2 cellular contexts compared by ENCODE assay signal in the genomic region with DNA sequence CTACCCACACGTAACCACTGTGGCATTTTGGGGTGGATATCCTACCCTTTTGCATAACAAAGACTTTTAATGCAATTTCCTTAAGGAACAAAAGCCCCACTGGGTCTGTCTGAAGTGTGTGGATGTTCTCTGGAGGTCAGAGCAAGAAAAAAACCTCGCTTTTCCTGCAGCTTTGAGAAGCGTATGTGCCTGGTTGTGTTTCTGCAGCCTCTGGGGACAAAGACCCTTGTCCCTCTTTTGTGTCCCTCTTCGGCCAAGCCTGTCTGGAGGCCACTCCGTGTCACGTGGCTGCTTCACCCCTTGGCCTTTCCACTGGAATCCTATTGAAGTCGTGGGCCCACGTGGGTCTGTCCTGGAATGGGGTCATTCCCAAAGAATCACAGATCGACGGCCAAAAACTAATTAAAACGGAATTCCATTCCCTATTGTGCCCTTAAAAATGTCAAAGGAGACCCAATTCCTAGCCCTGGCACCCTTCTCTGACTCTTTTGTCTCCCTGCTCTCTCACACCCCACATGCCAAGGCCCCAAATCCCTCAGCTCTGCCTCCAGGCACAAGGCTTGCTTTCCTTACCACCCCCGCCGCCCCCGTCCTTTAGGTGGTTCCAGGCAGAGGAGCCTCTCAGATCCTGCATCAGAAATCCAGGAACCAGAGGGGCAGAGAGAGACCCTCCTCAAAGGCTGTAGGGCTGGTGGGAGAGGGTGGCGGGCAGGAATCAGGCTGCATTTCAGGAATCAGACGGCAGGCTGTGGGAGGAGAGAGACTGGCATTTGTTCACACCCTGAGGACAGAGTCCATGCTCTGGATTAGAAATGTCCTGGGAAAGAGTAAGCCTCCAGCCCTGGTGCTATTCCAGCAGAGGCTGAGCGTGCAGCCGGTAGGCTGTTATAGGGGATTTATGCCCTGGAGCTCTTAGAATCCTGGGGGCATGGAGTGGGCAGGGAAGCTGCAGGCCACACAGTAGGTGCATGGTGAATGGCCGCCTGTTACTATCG.
TF ChIP-seq lines count a peak whose summit lies in the region.

No MANE protein-coding gene starts in this region.

TF ChIP-seq in HEK293, 187 proteins besides CTCF, POLR2A, EP300 and RAD21:
- TF ChIP-seq ZNF433 (tag by site-specific recombination; IDR thresholded peaks at IDR 0.05; ENCODE audit: low read depth) (no peak), ZBTB20 (tag by site-specific recombination; IDR thresholded peaks at IDR 0.05) (no peak), ZNF311 (tag by site-specific recombination; IDR thresholded peaks at IDR 0.05; ENCODE audit: borderline replicate concordance) (no peak), EGR2 (tag by site-specific recombination; IDR thresholded peaks at IDR 0.05; ENCODE audit: low read depth) (peak; percentile 86), ZFHX2 (tag by site-specific recombination; conservative IDR thresholded peaks at IDR 0.05) (peak; percentile 93), ZBTB48 (tag by site-specific recombination; IDR thresholded peaks at IDR 0.05) (no peak), ZNF768 (tag by site-specific recombination; IDR thresholded peaks at IDR 0.05) (no peak), ZNF112 (tag by site-specific recombination; IDR thresholded peaks at IDR 0.05) (no peak)
TF ChIP-seq in HEK293: peak in this region for 2.

TF ChIP-seq in HepG2, 621 proteins besides CTCF, POLR2A, EP300 and RAD21 (continues in another document):
- TF ChIP-seq, protein P1, sequence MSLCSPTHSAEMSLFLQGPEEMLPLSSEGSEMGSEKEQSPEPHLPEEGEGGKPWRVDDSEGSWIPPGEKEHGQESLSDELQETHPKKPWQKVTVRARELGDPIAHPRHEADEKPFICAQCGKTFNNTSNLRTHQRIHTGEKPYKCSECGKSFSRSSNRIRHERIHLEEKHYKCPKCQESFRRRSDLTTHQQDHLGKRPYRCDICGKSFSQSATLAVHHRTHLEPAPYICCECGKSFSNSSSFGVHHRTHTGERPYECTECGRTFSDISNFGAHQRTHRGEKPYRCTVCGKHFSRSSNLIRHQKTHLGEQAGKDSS (CRISPR knock-in tag; IDR thresholded peaks at IDR 0.05; ENCODE audit: borderline replicate concordance, low read depth), result 0 out of 2 replicates have a peak, but pooled peaks have one; percentile 21
- TF ChIP-seq, protein P2, sequence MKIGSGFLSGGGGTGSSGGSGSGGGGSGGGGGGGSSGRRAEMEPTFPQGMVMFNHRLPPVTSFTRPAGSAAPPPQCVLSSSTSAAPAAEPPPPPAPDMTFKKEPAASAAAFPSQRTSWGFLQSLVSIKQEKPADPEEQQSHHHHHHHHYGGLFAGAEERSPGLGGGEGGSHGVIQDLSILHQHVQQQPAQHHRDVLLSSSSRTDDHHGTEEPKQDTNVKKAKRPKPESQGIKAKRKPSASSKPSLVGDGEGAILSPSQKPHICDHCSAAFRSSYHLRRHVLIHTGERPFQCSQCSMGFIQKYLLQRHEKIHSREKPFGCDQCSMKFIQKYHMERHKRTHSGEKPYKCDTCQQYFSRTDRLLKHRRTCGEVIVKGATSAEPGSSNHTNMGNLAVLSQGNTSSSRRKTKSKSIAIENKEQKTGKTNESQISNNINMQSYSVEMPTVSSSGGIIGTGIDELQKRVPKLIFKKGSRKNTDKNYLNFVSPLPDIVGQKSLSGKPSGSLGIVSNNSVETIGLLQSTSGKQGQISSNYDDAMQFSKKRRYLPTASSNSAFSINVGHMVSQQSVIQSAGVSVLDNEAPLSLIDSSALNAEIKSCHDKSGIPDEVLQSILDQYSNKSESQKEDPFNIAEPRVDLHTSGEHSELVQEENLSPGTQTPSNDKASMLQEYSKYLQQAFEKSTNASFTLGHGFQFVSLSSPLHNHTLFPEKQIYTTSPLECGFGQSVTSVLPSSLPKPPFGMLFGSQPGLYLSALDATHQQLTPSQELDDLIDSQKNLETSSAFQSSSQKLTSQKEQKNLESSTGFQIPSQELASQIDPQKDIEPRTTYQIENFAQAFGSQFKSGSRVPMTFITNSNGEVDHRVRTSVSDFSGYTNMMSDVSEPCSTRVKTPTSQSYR (CRISPR knock-in tag; IDR thresholded peaks at IDR 0.05; ENCODE audit: borderline replicate concordance), result peak; percentile 77; the same call in 1 of the 2 replicates
- peak; percentile 45; the same call in 1 of the 2 replicates for TF ChIP-seq ZFX (CRISPR knock-in tag; IDR thresholded peaks at IDR 0.05; ENCODE audit: low read depth)
- TF ChIP-seq ZMAT3 (CRISPR knock-in tag; conservative IDR thresholded peaks at IDR 0.05), result no peak
- TF ChIP-seq BCL6 (CRISPR knock-in tag; IDR thresholded peaks at IDR 0.05), result peak; percentile 89
- no peak for TF ChIP-seq NR2F1 (CRISPR knock-in tag; IDR thresholded peaks at IDR 0.05)
- no peak for TF ChIP-seq SP140L (CRISPR knock-in tag; IDR thresholded peaks at IDR 0.05; ENCODE audit: borderline replicate concordance)
- peak; percentile 37; the same call in 1 of the 2 replicates for TF ChIP-seq ZNF441 (CRISPR knock-in tag; IDR thresholded peaks at IDR 0.05; ENCODE audit: borderline replicate concordance)
- 0 out of 2 replicates have a peak, but pooled peaks have one; percentile 33 for TF ChIP-seq SP5 (CRISPR knock-in tag; IDR thresholded peaks at IDR 0.05; ENCODE audit: borderline replicate concordance, low read depth)
- TF ChIP-seq, protein P3, sequence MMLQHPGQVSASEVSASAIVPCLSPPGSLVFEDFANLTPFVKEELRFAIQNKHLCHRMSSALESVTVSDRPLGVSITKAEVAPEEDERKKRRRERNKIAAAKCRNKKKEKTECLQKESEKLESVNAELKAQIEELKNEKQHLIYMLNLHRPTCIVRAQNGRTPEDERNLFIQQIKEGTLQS (CRISPR knock-in tag; IDR thresholded peaks at IDR 0.05), result no peak
- TF ChIP-seq NCOR1 (IDR thresholded peaks at IDR 0.05; ENCODE audit: borderline replicate concordance, low read length), result peak; percentile 52
- no peak for TF ChIP-seq NFYB (CRISPR knock-in tag; IDR thresholded peaks at IDR 0.05)
- TF ChIP-seq ZFP36L2 (CRISPR knock-in tag; IDR thresholded peaks at IDR 0.05), result no peak
- TF ChIP-seq, protein P4, sequence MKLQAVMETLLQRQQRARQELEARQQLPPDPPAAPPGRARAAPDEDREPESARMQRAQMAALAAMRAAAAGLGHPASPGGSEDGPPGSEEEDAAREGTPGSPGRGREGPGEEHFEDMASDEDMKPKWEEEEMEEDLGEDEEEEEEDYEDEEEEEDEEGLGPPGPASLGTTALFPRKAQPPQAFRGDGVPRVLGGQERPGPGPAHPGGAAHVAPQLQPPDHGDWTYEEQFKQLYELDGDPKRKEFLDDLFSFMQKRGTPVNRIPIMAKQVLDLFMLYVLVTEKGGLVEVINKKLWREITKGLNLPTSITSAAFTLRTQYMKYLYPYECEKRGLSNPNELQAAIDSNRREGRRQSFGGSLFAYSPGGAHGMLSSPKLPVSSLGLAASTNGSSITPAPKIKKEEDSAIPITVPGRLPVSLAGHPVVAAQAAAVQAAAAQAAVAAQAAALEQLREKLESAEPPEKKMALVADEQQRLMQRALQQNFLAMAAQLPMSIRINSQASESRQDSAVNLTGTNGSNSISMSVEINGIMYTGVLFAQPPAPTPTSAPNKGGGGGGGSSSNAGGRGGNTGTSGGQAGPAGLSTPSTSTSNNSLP (IDR thresholded peaks at IDR 0.05; ENCODE audit: low read depth, low read length), result peak; percentile 19; the same call in 1 of the 2 replicates
- TF ChIP-seq, protein P5, sequence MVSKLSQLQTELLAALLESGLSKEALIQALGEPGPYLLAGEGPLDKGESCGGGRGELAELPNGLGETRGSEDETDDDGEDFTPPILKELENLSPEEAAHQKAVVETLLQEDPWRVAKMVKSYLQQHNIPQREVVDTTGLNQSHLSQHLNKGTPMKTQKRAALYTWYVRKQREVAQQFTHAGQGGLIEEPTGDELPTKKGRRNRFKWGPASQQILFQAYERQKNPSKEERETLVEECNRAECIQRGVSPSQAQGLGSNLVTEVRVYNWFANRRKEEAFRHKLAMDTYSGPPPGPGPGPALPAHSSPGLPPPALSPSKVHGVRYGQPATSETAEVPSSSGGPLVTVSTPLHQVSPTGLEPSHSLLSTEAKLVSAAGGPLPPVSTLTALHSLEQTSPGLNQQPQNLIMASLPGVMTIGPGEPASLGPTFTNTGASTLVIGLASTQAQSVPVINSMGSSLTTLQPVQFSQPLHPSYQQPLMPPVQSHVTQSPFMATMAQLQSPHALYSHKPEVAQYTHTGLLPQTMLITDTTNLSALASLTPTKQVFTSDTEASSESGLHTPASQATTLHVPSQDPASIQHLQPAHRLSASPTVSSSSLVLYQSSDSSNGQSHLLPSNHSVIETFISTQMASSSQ (IDR thresholded peaks at IDR 0.05; ENCODE audit: low read depth), result no peak
- TF ChIP-seq, protein P5 (CRISPR knock-in tag; IDR thresholded peaks at IDR 0.05; ENCODE audit: borderline replicate concordance), result no peak
- no peak for TF ChIP-seq FOXC1 (CRISPR knock-in tag; IDR thresholded peaks at IDR 0.05; ENCODE audit: borderline replicate concordance)
- peak; percentile 56 for TF ChIP-seq HNF4G (IDR thresholded peaks at IDR 0.05; ENCODE audit: borderline replicate concordance, low read depth, low read length)
- no peak for TF ChIP-seq HNF4G (CRISPR knock-in tag; IDR thresholded peaks at IDR 0.05; ENCODE audit: borderline replicate concordance, low read depth)
- peak; percentile 5; the same call in 1 of the 2 replicates for TF ChIP-seq BHLHE40 (IDR thresholded peaks at IDR 0.05; ENCODE audit: low read length)
- TF ChIP-seq, protein P6, sequence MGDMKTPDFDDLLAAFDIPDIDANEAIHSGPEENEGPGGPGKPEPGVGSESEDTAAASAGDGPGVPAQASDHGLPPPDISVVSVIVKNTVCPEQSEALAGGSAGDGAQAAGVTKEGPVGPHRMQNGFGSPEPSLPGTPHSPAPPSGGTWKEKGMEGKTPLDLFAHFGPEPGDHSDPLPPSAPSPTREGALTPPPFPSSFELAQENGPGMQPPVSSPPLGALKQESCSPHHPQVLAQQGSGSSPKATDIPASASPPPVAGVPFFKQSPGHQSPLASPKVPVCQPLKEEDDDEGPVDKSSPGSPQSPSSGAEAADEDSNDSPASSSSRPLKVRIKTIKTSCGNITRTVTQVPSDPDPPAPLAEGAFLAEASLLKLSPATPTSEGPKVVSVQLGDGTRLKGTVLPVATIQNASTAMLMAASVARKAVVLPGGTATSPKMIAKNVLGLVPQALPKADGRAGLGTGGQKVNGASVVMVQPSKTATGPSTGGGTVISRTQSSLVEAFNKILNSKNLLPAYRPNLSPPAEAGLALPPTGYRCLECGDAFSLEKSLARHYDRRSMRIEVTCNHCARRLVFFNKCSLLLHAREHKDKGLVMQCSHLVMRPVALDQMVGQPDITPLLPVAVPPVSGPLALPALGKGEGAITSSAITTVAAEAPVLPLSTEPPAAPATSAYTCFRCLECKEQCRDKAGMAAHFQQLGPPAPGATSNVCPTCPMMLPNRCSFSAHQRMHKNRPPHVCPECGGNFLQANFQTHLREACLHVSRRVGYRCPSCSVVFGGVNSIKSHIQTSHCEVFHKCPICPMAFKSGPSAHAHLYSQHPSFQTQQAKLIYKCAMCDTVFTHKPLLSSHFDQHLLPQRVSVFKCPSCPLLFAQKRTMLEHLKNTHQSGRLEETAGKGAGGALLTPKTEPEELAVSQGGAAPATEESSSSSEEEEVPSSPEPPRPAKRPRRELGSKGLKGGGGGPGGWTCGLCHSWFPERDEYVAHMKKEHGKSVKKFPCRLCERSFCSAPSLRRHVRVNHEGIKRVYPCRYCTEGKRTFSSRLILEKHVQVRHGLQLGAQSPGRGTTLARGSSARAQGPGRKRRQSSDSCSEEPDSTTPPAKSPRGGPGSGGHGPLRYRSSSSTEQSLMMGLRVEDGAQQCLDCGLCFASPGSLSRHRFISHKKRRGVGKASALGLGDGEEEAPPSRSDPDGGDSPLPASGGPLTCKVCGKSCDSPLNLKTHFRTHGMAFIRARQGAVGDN (CRISPR knock-in tag; IDR thresholded peaks at IDR 0.05), result peak; percentile 49
- TF ChIP-seq, protein P7, sequence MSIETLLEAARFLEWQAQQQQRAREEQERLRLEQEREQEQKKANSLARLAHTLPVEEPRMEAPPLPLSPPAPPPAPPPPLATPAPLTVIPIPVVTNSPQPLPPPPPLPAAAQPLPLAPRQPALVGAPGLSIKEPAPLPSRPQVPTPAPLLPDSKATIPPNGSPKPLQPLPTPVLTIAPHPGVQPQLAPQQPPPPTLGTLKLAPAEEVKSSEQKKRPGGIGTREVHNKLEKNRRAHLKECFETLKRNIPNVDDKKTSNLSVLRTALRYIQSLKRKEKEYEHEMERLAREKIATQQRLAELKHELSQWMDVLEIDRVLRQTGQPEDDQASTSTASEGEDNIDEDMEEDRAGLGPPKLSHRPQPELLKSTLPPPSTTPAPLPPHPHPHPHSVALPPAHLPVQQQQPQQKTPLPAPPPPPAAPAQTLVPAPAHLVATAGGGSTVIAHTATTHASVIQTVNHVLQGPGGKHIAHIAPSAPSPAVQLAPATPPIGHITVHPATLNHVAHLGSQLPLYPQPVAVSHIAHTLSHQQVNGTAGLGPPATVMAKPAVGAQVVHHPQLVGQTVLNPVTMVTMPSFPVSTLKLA (IDR thresholded peaks at IDR 0.05), result no peak
- peak; percentile 73; the same call in 1 of the 2 replicates for TF ChIP-seq MTA1 (CRISPR knock-in tag; IDR thresholded peaks at IDR 0.05; ENCODE audit: borderline replicate concordance)
- TF ChIP-seq, protein P8, sequence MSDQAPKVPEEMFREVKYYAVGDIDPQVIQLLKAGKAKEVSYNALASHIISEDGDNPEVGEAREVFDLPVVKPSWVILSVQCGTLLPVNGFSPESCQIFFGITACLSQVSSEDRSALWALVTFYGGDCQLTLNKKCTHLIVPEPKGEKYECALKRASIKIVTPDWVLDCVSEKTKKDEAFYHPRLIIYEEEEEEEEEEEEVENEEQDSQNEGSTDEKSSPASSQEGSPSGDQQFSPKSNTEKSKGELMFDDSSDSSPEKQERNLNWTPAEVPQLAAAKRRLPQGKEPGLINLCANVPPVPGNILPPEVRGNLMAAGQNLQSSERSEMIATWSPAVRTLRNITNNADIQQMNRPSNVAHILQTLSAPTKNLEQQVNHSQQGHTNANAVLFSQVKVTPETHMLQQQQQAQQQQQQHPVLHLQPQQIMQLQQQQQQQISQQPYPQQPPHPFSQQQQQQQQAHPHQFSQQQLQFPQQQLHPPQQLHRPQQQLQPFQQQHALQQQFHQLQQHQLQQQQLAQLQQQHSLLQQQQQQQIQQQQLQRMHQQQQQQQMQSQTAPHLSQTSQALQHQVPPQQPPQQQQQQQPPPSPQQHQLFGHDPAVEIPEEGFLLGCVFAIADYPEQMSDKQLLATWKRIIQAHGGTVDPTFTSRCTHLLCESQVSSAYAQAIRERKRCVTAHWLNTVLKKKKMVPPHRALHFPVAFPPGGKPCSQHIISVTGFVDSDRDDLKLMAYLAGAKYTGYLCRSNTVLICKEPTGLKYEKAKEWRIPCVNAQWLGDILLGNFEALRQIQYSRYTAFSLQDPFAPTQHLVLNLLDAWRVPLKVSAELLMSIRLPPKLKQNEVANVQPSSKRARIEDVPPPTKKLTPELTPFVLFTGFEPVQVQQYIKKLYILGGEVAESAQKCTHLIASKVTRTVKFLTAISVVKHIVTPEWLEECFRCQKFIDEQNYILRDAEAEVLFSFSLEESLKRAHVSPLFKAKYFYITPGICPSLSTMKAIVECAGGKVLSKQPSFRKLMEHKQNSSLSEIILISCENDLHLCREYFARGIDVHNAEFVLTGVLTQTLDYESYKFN (CRISPR knock-in tag; conservative IDR thresholded peaks at IDR 0.05), result peak; percentile 50
- 0 out of 2 replicates have a peak, but pooled peaks have one; percentile 33 for TF ChIP-seq RARA (CRISPR knock-in tag; IDR thresholded peaks at IDR 0.05)
- peak; percentile 72 for TF ChIP-seq HNF4A (CRISPR knock-in tag; IDR thresholded peaks at IDR 0.05)
